15 cellular contexts compared by ENCODE assay signal in the genomic region with DNA sequence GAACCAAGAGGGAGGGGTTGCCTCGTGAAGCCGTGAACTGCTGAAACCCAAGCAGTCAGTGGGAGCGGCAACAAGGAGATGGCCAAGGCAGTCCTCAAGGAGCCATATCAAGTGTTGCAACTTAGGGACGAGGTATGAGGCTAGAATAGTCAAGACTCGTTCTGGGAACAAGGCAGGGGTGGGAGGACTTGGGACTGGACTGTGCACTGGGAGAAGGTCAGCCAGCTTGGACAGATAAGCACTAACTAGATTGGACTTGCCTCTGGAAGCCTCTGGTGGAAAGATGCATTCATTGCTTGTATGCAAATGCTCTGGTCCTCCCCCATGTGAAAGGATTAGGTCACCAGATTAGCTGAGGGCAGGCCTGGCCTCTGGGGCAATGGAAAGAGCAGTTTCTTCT.
DNase-seq lines count a peak whose midpoint lies in the region; ATAC-seq and TF ChIP-seq lines count a peak whose summit lies in the region.
"Had no signal": no experiment of that assay in that cellular context is flagged by ENCODE, and none has a peak within 500 bp of the region (broad histone marks: within the 10 kb centered on the region; RNA-seq: fewer than 3 reads in every experiment).

No MANE protein-coding gene starts in this region.

- in situ Hi-C loops in gastrocnemius medialis (cut with MboI; ENCODE audit: low sequenced_read_pairs in 4 of 4), result no loop called here

- TF ChIP-seq POLR2A in gastrocnemius medialis (IDR thresholded peaks at IDR 0.05), result no peak

- intact Hi-C loops in gastrocnemius medialis (cut with DNase I; ENCODE audit: low total_unique reads), result no loop called here

- H3K36me3 ChIP-seq in gastrocnemius medialis, result no peaks in the 10 kb centered on the region
- H3K36me3 ChIP-seq: pancreas had no signal

- H3K4me3 ChIP-seq in cardiac fibroblast (replicated peaks in 1 of 2; ENCODE audit: low read depth in 2 of 2, low read length in 2 of 2) (no peak overlapping the region), gastrocnemius medialis (no peak overlapping the region)
- H3K4me3 ChIP-seq: pancreas had no signal

- DNase-seq in MV-4-11 (lab: John Stamatoyannopoulos, UW) (peak; percentile 11), cardiac fibroblast (ENCODE audit: low read depth in 2 of 2) (peak; percentile 21 to 23), iPS-NIHi11 (ENCODE audit: low spot score) (peak; percentile 31), gastrocnemius medialis (peak in 1 of 2 donors; percentile 28), T-helper 1 cell (no peak), caudate nucleus (lab: John Stamatoyannopoulos, UW) (no peak)
- DNase-seq: activated CD8-positive, alpha-beta memory T cell treated with anti-CD3 and anti-CD28 coated beads, Interleukin-2, amount 10 ng/mL, durations not matched to agents 7 days and 5 days; GDM1; NCI-H2107; pancreas; stimulated activated CD4-positive, alpha-beta T cell treated with anti-CD3 and anti-CD28 coated beads, Interleukin-4, amount 100 ng/mL, for 1 hour; stimulated activated naive B cell treated with anti-CD40 and anti-IgM and Interleukin-4, amounts not matched to agents 10 μg/mL and 1 μg/mL and 100 μg/mL, for 72 hours had no signal

- ATAC-seq in gastrocnemius medialis (peak; percentile 39 to 42), HG03378 (IDR thresholded peaks at IDR 0.05; ENCODE audit: unreplicated experiment) (no peak), HG03196 (IDR thresholded peaks at IDR 0.05; ENCODE audit: unreplicated experiment) (no peak)
- ATAC-seq: activated CD8-positive, alpha-beta memory T cell treated with anti-CD3 and anti-CD28 coated beads, Interleukin-2, amount 10 ng/mL, durations not matched to agents 7 days and 5 days; stimulated activated naive B cell treated with anti-CD40 and anti-IgM and Interleukin-4, amounts not matched to agents 10 μg/mL and 1 μg/mL and 100 μg/mL, for 72 hours had no signal

- H3K4me1 ChIP-seq in gastrocnemius medialis, result no peaks in the 10 kb centered on the region
- H3K4me1 ChIP-seq: pancreas had no signal

- H3K27ac ChIP-seq in gastrocnemius medialis (no peak overlapping the region), caudate nucleus (ENCODE audit: low read depth, low read length) (no peak overlapping the region)
- H3K27ac ChIP-seq: C4-2B, pancreas had no signal

- TF ChIP-seq CTCF in cardiac fibroblast (IDR thresholded peaks at IDR 0.05; ENCODE audit: low read depth, low read length), result no peak
- TF ChIP-seq CTCF in gastrocnemius medialis (IDR thresholded peaks at IDR 0.05 in 4 of 5, conservative IDR thresholded peaks at IDR 0.05 in 1 of 5), result no peak

- H3K27me3 ChIP-seq in gastrocnemius medialis, result no peaks in the 10 kb centered on the region
- H3K27me3 ChIP-seq: pancreas had no signal

- no peaks in the 10 kb centered on the region for H3K9me3 ChIP-seq in gastrocnemius medialis
- H3K9me3 ChIP-seq: pancreas had no signal

Comparison
In these comparisons a context has a peak if more than half of its experiments do, and no peak if none do; other contexts are left out.
1. DNase-seq: peak in MV-4-11 (single experiment), cardiac fibroblast (2 of 2) and iPS-NIHi11 (single experiment); none in T-helper 1 cell (0 of 5) and caudate nucleus (0 of 61).
2. ATAC-seq: peak in gastrocnemius medialis (2 of 2); none in HG03378 (single experiment) and HG03196 (single experiment).